Comparison of ENCODE assay signal across 19 cellular contexts in genomic region chr10:113337142-113337541, GRCh38.
DNase-seq lines count a peak whose midpoint lies in the region; ATAC-seq, FAIRE-seq and TF ChIP-seq lines count a peak whose summit lies in the region.
"Had no signal": no experiment of that assay in that cellular context is flagged by ENCODE, and none has a peak within 500 bp of the region (broad histone marks: within the 10 kb centered on the region; RNA-seq: fewer than 3 reads in every experiment).

No MANE protein-coding gene starts in this region.

- H3K27ac ChIP-seq in foreskin keratinocyte (no peak overlapping the region), small intestine (ENCODE audit: low read depth in 1 of 2, low read length in 1 of 2) (no peak overlapping the region)
- H3K27ac ChIP-seq: BLaER1, KMS-11 had no signal

- no peak for ATAC-seq in foreskin keratinocyte
- ATAC-seq: HepG2 had no signal

- no peak overlapping the region for H3K4me3 ChIP-seq in small intestine (ENCODE audit: low read depth in 1 of 2, low read length in 2 of 2)
- H3K4me3 ChIP-seq: BLaER1, HAP-1 had no signal

- H3K27me3 ChIP-seq in foreskin keratinocyte (no peaks in the 10 kb centered on the region), small intestine (ENCODE audit: control insufficient read depth in 2 of 2, insufficient read depth in 2 of 2, low read length in 2 of 2) (no peaks in the 10 kb centered on the region)
- H3K27me3 ChIP-seq: BLaER1 had no signal

- 65 to 88% (median 81%) methylated on average over 1 of the region's 1 CpG for WGBS in small intestine, 3 donors

- H3K4me1 ChIP-seq in foreskin keratinocyte (no peaks in the 10 kb centered on the region), small intestine (ENCODE audit: control insufficient read depth in 2 of 2, insufficient read depth in 1 of 2, low read depth in 1 of 2, low read length in 1 of 2) (no peaks in the 10 kb centered on the region)
- H3K4me1 ChIP-seq: BLaER1, Caco-2, HAP-1 had no signal

- H3K36me3 ChIP-seq in small intestine (ENCODE audit: control insufficient read depth in 2 of 2, insufficient read depth in 2 of 2, low read length in 2 of 2) = no peaks in the 10 kb centered on the region
- H3K36me3 ChIP-seq: BLaER1, HAP-1 had no signal

- H3K9me3 ChIP-seq in small intestine (ENCODE audit: control insufficient read depth, low read depth) = no peaks in the 10 kb centered on the region
- H3K9me3 ChIP-seq: HAP-1 had no signal

- FAIRE-seq in small intestine (lab: Jason Lieb, UNC) = no peak
- FAIRE-seq: H1, HepG2, HTR-8/SVneo had no signal

- peak; percentile 20 for DNase-seq in AG20443 (ENCODE audit: low spot score)
- peak; percentile 35 for DNase-seq in RPMI7951 (ENCODE audit: low read depth)
- DNase-seq in fibroblast of gingiva (ENCODE audit: low read depth) = peak; percentile 30
- no peak for DNase-seq in foreskin keratinocyte
- DNase-seq in NCI-H187 (lab: John Stamatoyannopoulos, UW) = no peak
- no peak for DNase-seq in small intestine
- no peak for DNase-seq in AML-193 (lab: John Stamatoyannopoulos, UW)
- DNase-seq: ACHN; Caco-2; CD8-positive, alpha-beta memory T cell; DND-41; GF-D8; HFFc6 had no signal

- TF ChIP-seq CTCF in foreskin keratinocyte (conservative IDR thresholded peaks at IDR 0.05) = no peak

Comparison
In these comparisons a context has a peak if more than half of its experiments do, and no peak if none do; other contexts are left out.
1. DNase-seq: peak in AG20443 (single experiment), RPMI7951 (single experiment) and fibroblast of gingiva (single experiment); none in foreskin keratinocyte (0 of 2), NCI-H187 (0 of 2), small intestine (single experiment) and AML-193 (0 of 2).